Comparison of ENCODE assay signal across 36 cellular contexts in genomic region chr16:24873028-24873427, GRCh38. TPM values are rescaled to one million over a fixed set of nuclear protein-coding genes. Genes with fewer than 3 reads are reported as not detected.
"Had no signal": no experiment of that assay in that cellular context is flagged by ENCODE, and none has a peak within 500 bp of the region (broad histone marks: within the 10 kb centered on the region; RNA-seq: fewer than 3 reads in every experiment).

No MANE protein-coding gene starts in this region.

- H3K27ac ChIP-seq: adrenal gland, ascending aorta, body of pancreas, brain microvascular endothelial cell, breast epithelium, cardiac muscle cell had no signal

- H3K36me3 ChIP-seq: adrenal gland, ascending aorta, brain microvascular endothelial cell, breast epithelium, cardiac muscle cell had no signal

- DNase-seq: activated gamma-delta T cell; activated gamma-delta T cell treated with Interleukin-2 at 50 U/mL for 16 hours; activated naive CD4-positive, alpha-beta T cell; activated naive CD4-positive, alpha-beta T cell treated with anti-CD3 and anti-CD28 coated beads for 36 hours; activated naive CD4-positive, alpha-beta T cell treated with anti-CD3 and anti-CD28 coated beads, Interleukin-2, amount 10 ng/mL, durations not matched to agents 7 days and 5 days; activated naive CD4-positive, alpha-beta T cell treated with anti-CD3 and anti-CD28 coated beads, Interleukin-2, amount 50 U/mL, for 16 hours; activated naive CD4-positive, alpha-beta T cell treated with Interleukin-2 at 50 U/mL for 16 hours; activated naive CD8-positive, alpha-beta T cell treated with anti-CD3 and anti-CD28 coated beads for 36 hours; activated naive CD8-positive, alpha-beta T cell treated with anti-CD3 and anti-CD28 coated beads, Interleukin-2, amount 10 ng/mL, durations not matched to agents 7 days and 5 days; activated naive CD8-positive, alpha-beta T cell treated with anti-CD3 and anti-CD28 coated beads, Interleukin-2, amount 50 U/mL, for 24 hours; activated T-cell treated with anti-CD3 and anti-CD28 coated beads, Interleukin-2, amount 50 U/mL, for 1 hour; activated T-cell treated with anti-CD3 and anti-CD28 coated beads, Interleukin-2, amount 50 U/mL, for 24 hours; activated T-cell treated with anti-CD3 and anti-CD28 coated beads, Interleukin-2, amount 50 U/mL, for 4 hours; activated T-cell treated with anti-CD3 and anti-CD28 coated beads, Interleukin-2, amount 50 U/mL, for 48 hours; activated T-cell treated with anti-CD3 and anti-CD28 coated beads, Interleukin-2, amount 50 U/mL, for 72 hours; amniotic stem cell; amygdala; anterior cingulate cortex; aorta; body of pancreas; brain microvascular endothelial cell; caudate nucleus; central memory CD4-positive, alpha-beta T cell; cerebellar nuclear complex had no signal

- H3K9me3 ChIP-seq: adrenal gland, ascending aorta, body of pancreas, breast epithelium had no signal

- H3K27me3 ChIP-seq: adrenal gland, ascending aorta, body of pancreas, brain microvascular endothelial cell, breast epithelium, cardiac muscle cell had no signal

- H3K4me1 ChIP-seq: adrenal gland, ascending aorta, body of pancreas, breast epithelium had no signal

- H3K4me3 ChIP-seq: adrenal gland, ascending aorta, body of pancreas, breast epithelium, cardiac muscle cell had no signal

RNA-seq across cellular contexts. Expression of gene SLC5A11, which starts 27.3 kb away (rescaled TPM):
- total RNA-seq: activated naive CD4-positive, alpha-beta T cell treated with anti-CD3 and anti-CD28 coated beads for 36 hours; activated naive CD4-positive, alpha-beta T cell treated with anti-CD3 and anti-CD28 coated beads, Interleukin-2, amount 50 U/mL, for 72 hours; activated T-helper 17 cell treated with anti-CD3 and anti-CD28 coated beads, Interleukin-2, amount 50 U/mL, for 72 hours; activated T-helper 2 cell treated with anti-CD3 and anti-CD28 coated beads, Interferon-gamma antibody, Interleukin-2, Interleukin-4, amounts not matched to agents 10 μg/mL and 5 μg/mL and 100 μg/mL, durations not matched to agents 14 hours and 24 hours and 36 hours; aorta; ascending aorta; astrocyte; body of pancreas; bronchial epithelial cell; cardiac muscle cell; cardiac septum; cerebellum; chondrocyte had no signal
